ENCODE assay signal across 13 cellular contexts in the genomic region with DNA sequence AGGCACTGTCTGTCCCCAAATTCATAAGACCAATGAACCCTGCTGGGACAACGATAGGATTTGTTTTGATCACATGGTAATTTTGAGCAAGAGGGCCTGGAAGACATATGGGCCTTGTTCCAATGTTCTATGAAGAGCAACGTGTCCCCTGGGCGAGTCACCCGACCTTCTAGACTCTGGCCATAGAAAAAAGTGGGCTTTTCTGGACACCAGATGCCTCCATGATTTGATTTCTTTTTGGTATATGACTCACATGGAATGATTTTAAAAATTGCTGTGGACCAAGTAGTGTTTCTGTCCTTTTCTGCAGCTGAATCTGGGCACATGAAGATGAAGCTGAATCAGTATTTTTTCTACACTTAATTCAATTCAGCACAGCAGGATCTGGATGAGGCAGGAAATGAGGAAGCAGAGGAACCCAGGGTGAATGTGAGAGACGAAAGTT.
DNase-seq lines count a peak whose midpoint lies in the region; ATAC-seq and TF ChIP-seq lines count a peak whose summit lies in the region.
"Had no signal": no experiment of that assay in that cellular context is flagged by ENCODE, and none has a peak within 500 bp of the region (broad histone marks: within the 10 kb centered on the region; RNA-seq: fewer than 3 reads in every experiment).

No MANE protein-coding gene starts in this region.

- no peaks in the 10 kb centered on the region for H3K4me1 ChIP-seq in right lobe of liver

- H3K36me3 ChIP-seq in brain microvascular endothelial cell (replicated peaks) = no peaks in the 10 kb centered on the region
- no peaks in the 10 kb centered on the region for H3K36me3 ChIP-seq in right lobe of liver

- no peaks in the 10 kb centered on the region for H3K36me3 Mint-ChIP-seq in activated CD4-positive, alpha-beta memory T cell treated with anti-CD3 and anti-CD28 coated beads for 36 hours

- H3K4me3 ChIP-seq in AG04450 (ENCODE audit: low read depth, low read length) (no peak overlapping the region), brain microvascular endothelial cell (ENCODE audit: low read depth, low read length) (no peak overlapping the region), right lobe of liver (no peak overlapping the region)

- no peaks in the 10 kb centered on the region for H3K27me3 Mint-ChIP-seq in activated CD4-positive, alpha-beta memory T cell treated with anti-CD3 and anti-CD28 coated beads for 36 hours

- CTCF ChIA-PET in AG04450 (lab: Charles Lee) = interaction anchor here (1.7 kb wide), 1 partner anchor 266 kb away, joined by 6 read pairs; no protein-coding TSS in a partner anchor
- CTCF ChIA-PET in activated CD4-positive, alpha-beta memory T cell treated with anti-CD3 and anti-CD28 coated beads for 36 hours (lab: Charles Lee) = interaction anchor here (1.1 kb wide), 1 partner anchor 305 kb away, joined by 3 read pairs; no protein-coding TSS in a partner anchor

- TF ChIP-seq CTCF in AG04450 (IDR thresholded peaks at IDR 0.05; ENCODE audit: low read depth, low read length) (no peak), brain microvascular endothelial cell (IDR thresholded peaks at IDR 0.05; ENCODE audit: low read depth, low read length, missing control alignments) (no peak), right lobe of liver (IDR thresholded peaks at IDR 0.05) (no peak)

- intact Hi-C loops in right lobe of liver (cut with DNase I) = no loop called here
- intact Hi-C loops in activated CD4-positive, alpha-beta memory T cell treated with anti-CD3 and anti-CD28 coated beads for 36 hours (cut with micrococcal nuclease) = no loop called here

- H3K27ac ChIP-seq in AG04450 (ENCODE audit: low read depth, low read length) = peak overlapping the region; percentile 34
- peak overlapping the region; percentile 81 for H3K27ac ChIP-seq in brain microvascular endothelial cell
- H3K27ac ChIP-seq in right lobe of liver = peak overlapping the region in 2 of 3 donors; percentile 19 to 37
- H3K27ac ChIP-seq: KMS-11 had no signal

- POLR2A ChIA-PET in AG04450 (lab: Yijun Ruan, JAX) = interaction anchor here (0.5 kb wide), 1 partner anchor 66 kb away, joined by 4 read pairs; no protein-coding TSS in a partner anchor
- POLR2A ChIA-PET in activated CD4-positive, alpha-beta memory T cell treated with anti-CD3 and anti-CD28 coated beads for 36 hours (lab: Charles Lee) = no interaction called here

- H3K9me3 Mint-ChIP-seq in activated CD4-positive, alpha-beta memory T cell treated with anti-CD3 and anti-CD28 coated beads for 36 hours = no peaks in the 10 kb centered on the region

- H3K4me1 Mint-ChIP-seq in activated CD4-positive, alpha-beta memory T cell treated with anti-CD3 and anti-CD28 coated beads for 36 hours (ENCODE audit: low read depth) = peaks cover 33% of the 10 kb centered on the region

- ATAC-seq in right lobe of liver (peak; percentile 28 to 44 (median 42)), GM21360 (IDR thresholded peaks at IDR 0.05; ENCODE audit: unreplicated experiment) (no peak)

- no peak for DNase-seq in AG04450 (ENCODE audit: low read depth, low spot score)
- DNase-seq in LHCN-M2 (ENCODE audit: low read depth) = peak; percentile 86
- peak; percentile 70 for DNase-seq in brain microvascular endothelial cell
- DNase-seq in right lobe of liver = no peak
- DNase-seq in activated CD4-positive, alpha-beta memory T cell treated with anti-CD3 and anti-CD28 coated beads for 36 hours = no peak
- no peak for DNase-seq in GOT3 (lab: John Stamatoyannopoulos, UW)
- DNase-seq in NCI-H2081 (lab: John Stamatoyannopoulos, UW) = no peak
- DNase-seq: activated CD4-positive, alpha-beta T cell treated with anti-CD3 and anti-CD28 coated beads, Interleukin-2, amount 10 ng/mL, durations not matched to agents 7 days and 5 days; NCI-H2081 treated with DMSO at 0.1 percent for 48 hours; NK-92 treated with Interleukin-12 subunit alpha and Interleukin-12 subunit beta, amount 100 ng/mL, for 24 hours; stimulated activated CD4-positive, alpha-beta T cell treated with anti-CD3 and anti-CD28 coated beads, Interleukin-15, amount 100 ng/mL, for 24 hours had no signal

- 39% methylated on average over 2 of the region's 5 CpGs for WGBS in right lobe of liver (ENCODE audit: insufficient coverage, low coverage, low lambda C conversion rate, missing lambda C conversion rate)

- no peak overlapping the region for H3K4me3 Mint-ChIP-seq in activated CD4-positive, alpha-beta memory T cell treated with anti-CD3 and anti-CD28 coated beads for 36 hours
- H3K4me3 Mint-ChIP-seq: activated CD4-positive, alpha-beta T cell treated with anti-CD3 and anti-CD28 coated beads, Interleukin-2, amount 10 ng/mL, durations not matched to agents 7 days and 5 days had no signal

- H3K9me3 ChIP-seq in AG04450 (ENCODE audit: control insufficient read depth, insufficient read depth, low read length) = no peaks in the 10 kb centered on the region
- no peaks in the 10 kb centered on the region for H3K9me3 ChIP-seq in right lobe of liver

- in situ Hi-C loops in brain microvascular endothelial cell (cut with HindIII; ENCODE audit: low pct_ligation_motif_present, low sequenced_read_pairs) = no loop called here

- H3K27me3 ChIP-seq in AG04450 (ENCODE audit: control insufficient read depth, insufficient read depth, low read length) = no peaks in the 10 kb centered on the region
- H3K27me3 ChIP-seq in brain microvascular endothelial cell (replicated peaks) = no peaks in the 10 kb centered on the region
- H3K27me3 ChIP-seq in right lobe of liver = no peaks in the 10 kb centered on the region

- TF ChIP-seq POLR2A in right lobe of liver (IDR thresholded peaks at IDR 0.05) = no peak

- no peak overlapping the region for H3K27ac Mint-ChIP-seq in activated CD4-positive, alpha-beta memory T cell treated with anti-CD3 and anti-CD28 coated beads for 36 hours
- H3K27ac Mint-ChIP-seq: activated CD4-positive, alpha-beta T cell treated with anti-CD3 and anti-CD28 coated beads, Interleukin-2, amount 10 ng/mL, durations not matched to agents 7 days and 5 days had no signal

Comparison
In these comparisons a context has a peak if more than half of its experiments do, and no peak if none do; other contexts are left out.
1. DNase-seq: peak in LHCN-M2 (single experiment) and brain microvascular endothelial cell (single experiment); none in AG04450 (single experiment), right lobe of liver (0 of 3), activated CD4-positive, alpha-beta memory T cell treated with anti-CD3 and anti-CD28 coated beads for 36 hours (single experiment), GOT3 (single experiment) and NCI-H2081 (0 of 2).
2. H3K27ac ChIP-seq: peak in every context shown above with its lines; median percentile 81 in brain microvascular endothelial cell; 34 in AG04450; 28 in right lobe of liver.